Comparison of ENCODE assay signal across 17 cellular contexts in genomic region chr14:89841855-89842254, GRCh38.
DNase-seq lines count a peak whose midpoint lies in the region; FAIRE-seq and TF ChIP-seq lines count a peak whose summit lies in the region.
"Had no signal": no experiment of that assay in that cellular context is flagged by ENCODE, and none has a peak within 500 bp of the region (broad histone marks: within the 10 kb centered on the region; RNA-seq: fewer than 3 reads in every experiment).

No MANE protein-coding gene starts in this region.

- no peak overlapping the region for H3K4me3 ChIP-seq in hepatocyte
- H3K4me3 ChIP-seq in mesendoderm (ENCODE audit: low read length): no peak overlapping the region
- H3K4me3 ChIP-seq: GM12878 had no signal

- no peak overlapping the region for H3K9ac ChIP-seq in mesendoderm (ENCODE audit: low read length)
- H3K9ac ChIP-seq: KMS-11 had no signal

- FAIRE-seq in GM12891 (lab: Jason Lieb, UNC): no peak
- FAIRE-seq: GM12878 had no signal

- H3K4me2 ChIP-seq in hepatocyte: no peak overlapping the region
- no peak overlapping the region for H3K4me2 ChIP-seq in mesendoderm (ENCODE audit: low read length)
- H3K4me2 ChIP-seq: KMS-11 had no signal

- no peak overlapping the region for H2BK120ac ChIP-seq in mesendoderm (ENCODE audit: low read depth, low read length)

- TF ChIP-seq CTCF in hepatocyte (IDR thresholded peaks at IDR 0.05; ENCODE audit: poor library complexity): peak; percentile 15

- no peak overlapping the region for H2BK15ac ChIP-seq in mesendoderm (replicated peaks; ENCODE audit: low read depth)

- H3K4ac ChIP-seq in mesendoderm (ENCODE audit: low read depth, low read length): no peak overlapping the region

- H4K5ac ChIP-seq in mesendoderm (ENCODE audit: low read length): no peak overlapping the region

- no peaks in the 10 kb centered on the region for H3K79me1 ChIP-seq in mesendoderm (ENCODE audit: low read length)

- H2AK5ac ChIP-seq in mesendoderm (ENCODE audit: low read length): no peak overlapping the region

- intact Hi-C loops in cardiac septum (cut with DNase I): no loop called here

- H4K20me1 ChIP-seq in hepatocyte (ENCODE audit: insufficient read depth, poor library complexity, severe bottlenecking): no peaks in the 10 kb centered on the region

- no peak overlapping the region for H3K18ac ChIP-seq in mesendoderm (ENCODE audit: low read length)

- H2AFZ ChIP-seq in hepatocyte: no peak overlapping the region

- 93% methylated on average over 6 of the region's 6 CpGs for WGBS in hepatocyte (ENCODE audit: low lambda C conversion rate, missing lambda C conversion rate)
- WGBS in mesendoderm (ENCODE audit: extremely low coverage, insufficient coverage, low lambda C conversion rate): no CpG with 5 or more reads among the region's 6 CpGs

- no peak overlapping the region for H2BK5ac ChIP-seq in mesendoderm (ENCODE audit: low read length)

- TF ChIP-seq POLR2A in GM12891 (IDR thresholded peaks at IDR 0.05; ENCODE audit: low read depth, low read length): no peak

- peak; percentile 71 for DNase-seq in ELF-1 (ENCODE audit: low read depth, low spot score)
- peak; percentile 7 for DNase-seq in RPMI8226
- DNase-seq in hepatocyte (ENCODE audit: low spot score): peak; percentile 16
- DNase-seq in mesendoderm: peak; percentile 61
- no peak for DNase-seq in cardiac septum (ENCODE audit: low spot score)
- no peak for DNase-seq in activated CD4-positive, alpha-beta T cell treated with anti-CD3 and anti-CD28 coated beads for 48 hours
- DNase-seq in retina: no peak
- no peak for DNase-seq in GM12891 (ENCODE audit: insufficient read length, low spot score)
- DNase-seq: C1 segment of cervical spinal cord, HFFc6, NCI-H1105, NCI-H187 treated with DMSO at 0.1 percent for 48 hours, NCI-H510A, NCI-H82, SIG-M5 had no signal

- H4K8ac ChIP-seq in mesendoderm (ENCODE audit: low read depth, low read length): no peak overlapping the region

- H3K27ac ChIP-seq in hepatocyte: peak overlapping the region; percentile 83
- H3K27ac ChIP-seq in mesendoderm (ENCODE audit: low read depth, low read length): no peak overlapping the region
- H3K27ac ChIP-seq: KMS-11 had no signal

- no peak overlapping the region for H3K23ac ChIP-seq in mesendoderm (ENCODE audit: low read length)

- H3K36me3 ChIP-seq in hepatocyte (replicated peaks; ENCODE audit: insufficient read depth, low read depth) (no peaks in the 10 kb centered on the region), mesendoderm (ENCODE audit: control insufficient read depth, insufficient read depth, low read length) (no peaks in the 10 kb centered on the region)

- H3K56ac ChIP-seq in mesendoderm (ENCODE audit: low read length): no peak overlapping the region

- no peaks in the 10 kb centered on the region for H3K9me3 ChIP-seq in hepatocyte (ENCODE audit: low read depth)

- H3K27me3 ChIP-seq in hepatocyte (no peaks in the 10 kb centered on the region), mesendoderm (ENCODE audit: insufficient read depth, low read length, poor library complexity) (no peaks in the 10 kb centered on the region)

- no peaks in the 10 kb centered on the region for H3K79me2 ChIP-seq in hepatocyte
- H3K79me2 ChIP-seq in mesendoderm (ENCODE audit: control insufficient read depth, insufficient read depth, low read length): no peaks in the 10 kb centered on the region

- no peaks in the 10 kb centered on the region for H3K9me2 ChIP-seq in hepatocyte (replicated peaks; ENCODE audit: insufficient read depth)

- H3K4me1 ChIP-seq in hepatocyte (ENCODE audit: insufficient read depth) (peaks cover 12% of the 10 kb centered on the region), mesendoderm (ENCODE audit: control insufficient read depth, low read depth, low read length) (peaks cover 2% of the 10 kb centered on the region)

TF ChIP-seq in GM12891, 5 proteins besides CTCF, POLR2A, EP300 and RAD21:
- TF ChIP-seq POLR2AphosphoS5 (IDR thresholded peaks at IDR 0.05; ENCODE audit: low read depth, low read length) (no peak), POU2F2 (IDR thresholded peaks at IDR 0.05; ENCODE audit: low read depth, low read length) (no peak), PAX5 (IDR thresholded peaks at IDR 0.05; ENCODE audit: insufficient read depth, low read length, severe bottlenecking) (no peak), TAF1 (IDR thresholded peaks at IDR 0.05; ENCODE audit: low read depth, low read length) (no peak), SPI1 (IDR thresholded peaks at IDR 0.05; ENCODE audit: low read depth, low read length) (no peak)

Comparison
In these comparisons a context has a peak if more than half of its experiments do, and no peak if none do; other contexts are left out.
1. DNase-seq: peak in ELF-1 (single experiment), RPMI8226 (single experiment), hepatocyte (single experiment) and mesendoderm (single experiment); none in cardiac septum (single experiment), activated CD4-positive, alpha-beta T cell treated with anti-CD3 and anti-CD28 coated beads for 48 hours (single experiment), retina (single experiment) and GM12891 (single experiment).